19 cellular contexts compared by ENCODE assay signal in the genomic region with DNA sequence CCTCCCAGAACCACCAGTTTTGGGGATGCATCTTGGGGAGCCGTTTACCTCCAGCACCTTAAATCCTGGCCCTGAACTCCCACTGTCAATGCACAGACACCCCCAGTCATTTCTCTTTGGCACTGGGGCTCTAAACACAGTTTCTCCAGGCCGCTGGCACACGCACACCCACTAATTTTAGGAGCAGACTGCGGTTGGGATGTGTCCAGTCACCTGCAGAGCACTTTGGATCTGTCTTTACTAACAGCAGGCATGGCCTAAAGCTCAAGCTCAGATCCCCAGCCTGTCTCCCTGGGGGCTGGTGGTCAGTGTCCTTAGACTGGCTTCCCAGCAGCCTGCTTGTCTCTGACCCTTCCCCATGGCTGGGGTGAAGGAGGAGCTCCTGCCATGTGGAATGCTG.
"Had no signal": no experiment of that assay in that cellular context is flagged by ENCODE, and none has a peak within 500 bp of the region (broad histone marks: within the 10 kb centered on the region; RNA-seq: fewer than 3 reads in every experiment).

No MANE protein-coding gene starts in this region.

- H3K4me1 ChIP-seq: neural progenitor cell, uterus had no signal

- H3K27ac Mint-ChIP-seq: brain; dendritic cell treated with granulocyte-macrophage colony-stimulating factor and Interleukin-4, amounts not matched to agents 40 ng/mL and 50 ng/mL, for 4 days; neural progenitor cell had no signal

- H3K36me3 ChIP-seq: gastrocnemius medialis, neural progenitor cell, ovary, uterus had no signal

- H3K9me3 Mint-ChIP-seq: central memory CD8-positive, alpha-beta T cell; dendritic cell treated with granulocyte-macrophage colony-stimulating factor and Interleukin-4, amounts not matched to agents 40 ng/mL and 50 ng/mL, for 4 days; neural progenitor cell; stimulated activated memory B cell treated with anti-CD40 and anti-IgM and Interleukin-4, amounts not matched to agents 10 μg/mL and 1 μg/mL and 100 μg/mL, for 72 hours had no signal

- H3K27me3 Mint-ChIP-seq: central memory CD8-positive, alpha-beta T cell; dendritic cell treated with granulocyte-macrophage colony-stimulating factor and Interleukin-4, amounts not matched to agents 40 ng/mL and 50 ng/mL, for 4 days; stimulated activated memory B cell treated with anti-CD40 and anti-IgM and Interleukin-4, amounts not matched to agents 10 μg/mL and 1 μg/mL and 100 μg/mL, for 72 hours had no signal

- DNase-seq: activated CD4-positive, alpha-beta T cell treated with anti-CD3 and anti-CD28 coated beads, Interleukin-2, amount 50 U/mL, for 1 hour; activated effector memory CD4-positive, alpha-beta T cell treated with Interleukin-2 at 50 U/mL for 16 hours; amygdala; erythroblast; gastrocnemius medialis; left colon; midbrain; ovary; stimulated activated CD4-positive, alpha-beta T cell treated with anti-CD3 and anti-CD28 coated beads, Interleukin-12 subunit alpha, Interleukin-12 subunit beta, amount 100 ng/mL, for 4 hours; SW 1271; uterus had no signal

- ATAC-seq: activated naive CD4-positive, alpha-beta T cell treated with anti-CD3 and anti-CD28 coated beads, Interleukin-2, amount 50 U/mL, for 72 hours; gastrocnemius medialis; heart left ventricle; left colon; stimulated activated memory B cell treated with anti-CD40 and anti-IgM and Interleukin-4, amounts not matched to agents 10 μg/mL and 1 μg/mL and 100 μg/mL, for 72 hours had no signal

- H3K9me3 ChIP-seq: gastrocnemius medialis, heart left ventricle, ovary, tibial nerve, uterus had no signal

- H3K4me3 ChIP-seq: gastrocnemius medialis, heart left ventricle, neural progenitor cell, ovary, tibial nerve, uterus had no signal

- H3K4me3 Mint-ChIP-seq: brain; central memory CD8-positive, alpha-beta T cell; dendritic cell treated with granulocyte-macrophage colony-stimulating factor and Interleukin-4, amounts not matched to agents 40 ng/mL and 50 ng/mL, for 4 days; neural progenitor cell; stimulated activated memory B cell treated with anti-CD40 and anti-IgM and Interleukin-4, amounts not matched to agents 10 μg/mL and 1 μg/mL and 100 μg/mL, for 72 hours had no signal

- H3K36me3 Mint-ChIP-seq: brain, neural progenitor cell had no signal

- H3K27ac ChIP-seq: gastrocnemius medialis, neural progenitor cell, ovary, tibial nerve, uterus had no signal

- H3K27me3 ChIP-seq: gastrocnemius medialis, heart left ventricle, ovary, tibial nerve, uterus had no signal
